Comparison of ENCODE assay signal across 1 cellular context in genomic region chr11:1879342-1879940, GRCh38.
TF ChIP-seq lines count a peak whose summit lies in the region.

No MANE protein-coding gene starts in this region.

TF ChIP-seq in K562, 482 proteins besides CTCF, POLR2A, EP300 and RAD21:
- TF ChIP-seq NFE2L1 (tag; IDR thresholded peaks at IDR 0.05; ENCODE audit: borderline replicate concordance, low read depth) (no peak), ZNF280A (IDR thresholded peaks at IDR 0.05; ENCODE audit: low read depth, partially characterized antibody) (no peak), SMC3 (conservative IDR thresholded peaks at IDR 0.05; ENCODE audit: insufficient read depth, low read depth, low read length) (peak; percentile 62), STAG1 (CRISPR knock-in tag; IDR thresholded peaks at IDR 0.05; ENCODE audit: borderline replicate concordance) (peak; percentile 29; the same call in 1 of the 2 replicates)
TF ChIP-seq in K562: peak in this region for 2.
